8 cellular contexts compared by ENCODE assay signal in genomic region chr6:45445749-45446454, GRCh38.
DNase-seq lines count a peak whose midpoint lies in the region; ATAC-seq and TF ChIP-seq lines count a peak whose summit lies in the region.

No MANE protein-coding gene starts in this region.

- intact Hi-C loops in upper lobe of right lung (cut with DNase I), result no loop called here

- no peaks in the 10 kb centered on the region for H3K9me3 Mint-ChIP-seq in CD8-positive, alpha-beta memory T cell
- H3K9me3 Mint-ChIP-seq in glutamatergic neuron (ENCODE audit: unreplicated experiment), result no peaks in the 10 kb centered on the region

- peak overlapping the region; percentile 51 for H3K27ac ChIP-seq in CD8-positive, alpha-beta memory T cell (ENCODE audit: low read depth, low read length)
- H3K27ac ChIP-seq in HUES6 (ENCODE audit: low read depth, low read length) (peak overlapping the region; percentile 17; the same call in 1 of the 2 replicates), SJSA1 (peak overlapping the region; percentile 90), lung (ENCODE audit: low read depth in 1 of 2, low read length in 1 of 2) (peak overlapping the region; percentile 59 to 67), upper lobe of right lung (peak overlapping the region; percentile 72)
- H3K27ac ChIP-seq in effector memory CD4-positive, alpha-beta T cell (ENCODE audit: insufficient read depth, low read length, poor library complexity, severe bottlenecking), result peak overlapping the region; percentile 49

- H3K27me3 ChIP-seq in CD8-positive, alpha-beta memory T cell (ENCODE audit: insufficient read depth, low read length, poor library complexity, severe bottlenecking), result no peaks in the 10 kb centered on the region
- H3K27me3 ChIP-seq in HUES6 (ENCODE audit: control insufficient read depth, insufficient read depth, low read length) (no peaks in the 10 kb centered on the region), SJSA1 (replicated peaks) (no peaks in the 10 kb centered on the region), lung (ENCODE audit: control insufficient read depth, insufficient read depth) (no peaks in the 10 kb centered on the region), upper lobe of right lung (no peaks in the 10 kb centered on the region)
- H3K27me3 ChIP-seq in effector memory CD4-positive, alpha-beta T cell (replicated peaks; ENCODE audit: control insufficient read depth, insufficient read depth, low read length, poor library complexity, severe bottlenecking), result no peaks in the 10 kb centered on the region

- peak overlapping the region in 5 of 7 donors; percentile 5 to 72 (median 57) for H3K4me3 Mint-ChIP-seq in CD8-positive, alpha-beta memory T cell
- H3K4me3 Mint-ChIP-seq in glutamatergic neuron (ENCODE audit: unreplicated experiment), result no peak overlapping the region

- no peaks in the 10 kb centered on the region for H3K9me3 ChIP-seq in CD8-positive, alpha-beta memory T cell (ENCODE audit: low read length)
- no peaks in the 10 kb centered on the region for H3K9me3 ChIP-seq in HUES6 (ENCODE audit: control insufficient read depth, insufficient read depth, low read depth, low read length)
- no peaks in the 10 kb centered on the region for H3K9me3 ChIP-seq in SJSA1 (replicated peaks)
- H3K9me3 ChIP-seq in effector memory CD4-positive, alpha-beta T cell (ENCODE audit: control insufficient read depth, low read length), result no peaks in the 10 kb centered on the region
- H3K9me3 ChIP-seq in lung (ENCODE audit: control insufficient read depth in 2 of 2, insufficient read depth in 1 of 2, low read length in 1 of 2), result no peaks in the 10 kb centered on the region
- H3K9me3 ChIP-seq in upper lobe of right lung, result no peaks in the 10 kb centered on the region

- H3K9ac ChIP-seq in HUES6 (ENCODE audit: low read length), result peak overlapping the region; percentile 38

- peak overlapping the region in 7 of 8 donors; percentile 8 to 95 (median 86) for H3K27ac Mint-ChIP-seq in CD8-positive, alpha-beta memory T cell
- no peak overlapping the region for H3K27ac Mint-ChIP-seq in glutamatergic neuron (ENCODE audit: unreplicated experiment)

- H3K27me3 Mint-ChIP-seq in CD8-positive, alpha-beta memory T cell, result no peaks in the 10 kb centered on the region
- H3K27me3 Mint-ChIP-seq in glutamatergic neuron (ENCODE audit: unreplicated experiment), result no peaks in the 10 kb centered on the region

- H3K4me1 ChIP-seq in CD8-positive, alpha-beta memory T cell (ENCODE audit: insufficient read depth, low read length), result peaks cover 17% of the 10 kb centered on the region
- H3K4me1 ChIP-seq in HUES6 (ENCODE audit: control insufficient read depth, insufficient read depth, low read length), result peaks cover 21% of the 10 kb centered on the region
- peaks cover 49% of the 10 kb centered on the region for H3K4me1 ChIP-seq in SJSA1 (replicated peaks)
- H3K4me1 ChIP-seq in effector memory CD4-positive, alpha-beta T cell (ENCODE audit: control insufficient read depth, insufficient read depth, low read length, poor library complexity, severe bottlenecking), result peaks cover 28% of the 10 kb centered on the region
- H3K4me1 ChIP-seq in lung (ENCODE audit: control insufficient read depth in 2 of 2, insufficient read depth in 2 of 2, low read length in 2 of 2), result peaks cover 5 to 12% of the 10 kb centered on the region in 2 donors
- H3K4me1 ChIP-seq in upper lobe of right lung, result peaks cover 31% of the 10 kb centered on the region

- ATAC-seq in lung (ENCODE audit: insufficient read depth, low FRiP score) (peak; percentile 77), upper lobe of right lung (peak; percentile 92), GM19395 (IDR thresholded peaks at IDR 0.05; ENCODE audit: unreplicated experiment) (no peak)

- H3K4me1 Mint-ChIP-seq in CD8-positive, alpha-beta memory T cell, result peaks cover 69 to 98% (median 74%) of the 10 kb centered on the region in 3 donors
- H3K4me1 Mint-ChIP-seq in glutamatergic neuron (ENCODE audit: low read depth, unreplicated experiment), result no peaks in the 10 kb centered on the region

- WGBS in lung, 2 donors, result 3 to 7% methylated on average over 8 of the region's 8 CpGs

- DNase-seq in CD8-positive, alpha-beta memory T cell, result peak in 1 of 5 donors; percentile 12
- peak; percentile 92 to 99 for DNase-seq in SJSA1 (ENCODE audit: low read depth in 1 of 2, low spot score in 2 of 2)
- peak in 2 of 3 donors; percentile 20 to 25 for DNase-seq in effector memory CD4-positive, alpha-beta T cell
- peak; percentile 84 for DNase-seq in lung (ENCODE audit: low spot score)
- DNase-seq in upper lobe of right lung, result peak; percentile 73
- no peak for DNase-seq in glutamatergic neuron

- CTCF ChIA-PET in CD8-positive, alpha-beta memory T cell (lab: Charles Lee), result no interaction called here

- H3K36me3 Mint-ChIP-seq in CD8-positive, alpha-beta memory T cell, result peaks cover 17 to 25% (median 25%) of the 10 kb centered on the region in 3 donors
- no peaks in the 10 kb centered on the region for H3K36me3 Mint-ChIP-seq in glutamatergic neuron (ENCODE audit: unreplicated experiment)

- no peaks in the 10 kb centered on the region for H3K36me3 ChIP-seq in CD8-positive, alpha-beta memory T cell (ENCODE audit: insufficient read depth, low read length)
- H3K36me3 ChIP-seq in HUES6 (ENCODE audit: control insufficient read depth, insufficient read depth, low read length) (no peaks in the 10 kb centered on the region), SJSA1 (peaks cover 67% of the 10 kb centered on the region), lung (ENCODE audit: control insufficient read depth in 2 of 2, insufficient read depth in 2 of 2, low read length in 2 of 2) (no peaks in the 10 kb centered on the region), upper lobe of right lung (no peaks in the 10 kb centered on the region)
- no peaks in the 10 kb centered on the region for H3K36me3 ChIP-seq in effector memory CD4-positive, alpha-beta T cell (ENCODE audit: control insufficient read depth, insufficient read depth, low read length)

- no peak overlapping the region for H3K4me3 ChIP-seq in CD8-positive, alpha-beta memory T cell (ENCODE audit: low read length)
- H3K4me3 ChIP-seq in HUES6 (ENCODE audit: low read depth, low read length) (peak overlapping the region; percentile 30; the same call in 1 of the 2 replicates), SJSA1 (no peak overlapping the region), lung (no peak overlapping the region), upper lobe of right lung (no peak overlapping the region)
- H3K4me3 ChIP-seq in effector memory CD4-positive, alpha-beta T cell (ENCODE audit: insufficient read depth, low read depth, low read length, poor library complexity, severe bottlenecking), result no peak overlapping the region

- POLR2A ChIA-PET in CD8-positive, alpha-beta memory T cell (lab: Charles Lee), result no interaction called here

- no peak for TF ChIP-seq CTCF in lung (IDR thresholded peaks at IDR 0.05; ENCODE audit: control extremely low read depth, extremely low read depth)
- no peak for TF ChIP-seq CTCF in upper lobe of right lung (IDR thresholded peaks at IDR 0.05)
- no peak for TF ChIP-seq CTCF in glutamatergic neuron (IDR thresholded peaks at IDR 0.05; ENCODE audit: partially characterized antibody, unreplicated experiment)

Comparison
In these comparisons a context has a peak if more than half of its experiments do, and no peak if none do; other contexts are left out.
1. H3K27ac ChIP-seq: peak in every context shown above with its lines; median percentile 90 in SJSA1; 72 in upper lobe of right lung; 63 in lung; 51 in CD8-positive, alpha-beta memory T cell; 49 in effector memory CD4-positive, alpha-beta T cell; 17 in HUES6.